ENCODE assay signal across 1 cellular context in genomic region chr18:11810379-11810778, GRCh38.
TF ChIP-seq lines count a peak whose summit lies in the region.

No MANE protein-coding gene starts in this region.

TF ChIP-seq in K562, 482 proteins besides CTCF, POLR2A, EP300 and RAD21:
- TF ChIP-seq CBFA2T3 (IDR thresholded peaks at IDR 0.05) (peak; percentile 46), SREBF1 (IDR thresholded peaks at IDR 0.05; ENCODE audit: borderline replicate concordance, low read depth, low read length) (no peak), TCF3 (CRISPR knock-in tag; IDR thresholded peaks at IDR 0.05) (peak; percentile 26; the same call in 1 of the 2 replicates), NONO (IDR thresholded peaks at IDR 0.05; ENCODE audit: low read depth in 2 of 2, low read length in 1 of 2) (no peak), BCL6 (CRISPR knock-in tag; IDR thresholded peaks at IDR 0.05) (no peak), ZNF592 (IDR thresholded peaks at IDR 0.05) (no peak), ZBTB49 (CRISPR knock-in tag; IDR thresholded peaks at IDR 0.05; ENCODE audit: borderline replicate concordance) (no peak), IRF9 (tag; IDR thresholded peaks at IDR 0.05) (no peak), ZNF143 (CRISPR knock-in tag; IDR thresholded peaks at IDR 0.05) (no peak), RBFOX2 (IDR thresholded peaks at IDR 0.05; ENCODE audit: low read depth, low read length) (no peak), PKNOX1 (IDR thresholded peaks at IDR 0.05) (peak; percentile 47; the same call in 1 of the 2 replicates)
